In genomic region chr19:5049561-5049960, GRCh38 we compare ENCODE assay signal across 15 cellular contexts.
"Had no signal": no experiment of that assay in that cellular context is flagged by ENCODE, and none has a peak within 500 bp of the region (broad histone marks: within the 10 kb centered on the region; RNA-seq: fewer than 3 reads in every experiment).

No MANE protein-coding gene starts in this region.

- H3K9me3 ChIP-seq: lower lobe of right lung, psoas muscle, right lobe of liver had no signal

- H3K27ac Mint-ChIP-seq: activated CD8-positive, alpha-beta memory T cell treated with anti-CD3 and anti-CD28 coated beads, Interleukin-2, amount 10 ng/mL, durations not matched to agents 7 days and 5 days; activated naive CD8-positive, alpha-beta T cell; activated T-cell treated with anti-CD3 and anti-CD28 coated beads, Interleukin-2, amount 50 U/mL, for 24 hours had no signal

- H3K4me3 ChIP-seq: lower lobe of right lung, psoas muscle, right lobe of liver had no signal

- H3K27ac ChIP-seq: lower lobe of right lung, psoas muscle, right lobe of liver had no signal

- ATAC-seq: activated CD8-positive, alpha-beta memory T cell treated with anti-CD3 and anti-CD28 coated beads, Interleukin-2, amount 10 ng/mL, durations not matched to agents 7 days and 5 days; stimulated activated naive CD8-positive, alpha-beta T cell treated with anti-CD3 and anti-CD28 coated beads, Interleukin-15, amount 100 ng/mL, for 72 hours had no signal

- DNase-seq: activated CD4-positive, alpha-beta T cell treated with anti-CD3 and anti-CD28 coated beads, Interleukin-2, amount 50 U/mL, for 4 hours; activated CD4-positive, CD25-positive, alpha-beta regulatory T cell treated with anti-CD3 and anti-CD28 coated beads, Interleukin-2, amount 50 U/mL, for 72 hours; activated CD8-positive, alpha-beta memory T cell treated with anti-CD3 and anti-CD28 coated beads, Interleukin-2, amount 10 ng/mL, durations not matched to agents 7 days and 5 days; activated effector memory CD4-positive, alpha-beta T cell treated with anti-CD3 and anti-CD28 coated beads, Interleukin-2, amount 50 U/mL, for 16 hours; activated T-cell treated with anti-CD3 and anti-CD28 coated beads, Interleukin-2, amount 50 U/mL, for 24 hours; aorta; effector memory CD4-positive, alpha-beta T cell; hippocampal formation; lower lobe of right lung; naive B cell; right lobe of liver; stimulated activated CD4-positive, alpha-beta T cell treated with anti-CD3 and anti-CD28 coated beads, Interleukin-2, amount 100 ng/mL, for 48 hours; stimulated activated naive CD8-positive, alpha-beta T cell treated with anti-CD3 and anti-CD28 coated beads, Interleukin-15, amount 100 ng/mL, for 72 hours had no signal

- H3K27me3 Mint-ChIP-seq: activated CD8-positive, alpha-beta memory T cell treated with anti-CD3 and anti-CD28 coated beads, Interleukin-2, amount 10 ng/mL, durations not matched to agents 7 days and 5 days; activated naive CD8-positive, alpha-beta T cell; activated T-cell treated with anti-CD3 and anti-CD28 coated beads, Interleukin-2, amount 50 U/mL, for 24 hours; naive B cell; stimulated activated naive CD8-positive, alpha-beta T cell treated with anti-CD3 and anti-CD28 coated beads, Interleukin-15, amount 100 ng/mL, for 72 hours had no signal

- H3K27me3 ChIP-seq: right lobe of liver had no signal

- H3K4me1 Mint-ChIP-seq: activated CD8-positive, alpha-beta memory T cell treated with anti-CD3 and anti-CD28 coated beads, Interleukin-2, amount 10 ng/mL, durations not matched to agents 7 days and 5 days had no signal

- H3K4me3 Mint-ChIP-seq: activated CD8-positive, alpha-beta memory T cell treated with anti-CD3 and anti-CD28 coated beads, Interleukin-2, amount 10 ng/mL, durations not matched to agents 7 days and 5 days; activated naive CD8-positive, alpha-beta T cell; activated T-cell treated with anti-CD3 and anti-CD28 coated beads, Interleukin-2, amount 50 U/mL, for 24 hours; stimulated activated naive CD8-positive, alpha-beta T cell treated with anti-CD3 and anti-CD28 coated beads, Interleukin-15, amount 100 ng/mL, for 72 hours had no signal

- H3K36me3 Mint-ChIP-seq: activated naive CD8-positive, alpha-beta T cell had no signal

- H3K9me3 Mint-ChIP-seq: activated T-cell treated with anti-CD3 and anti-CD28 coated beads, Interleukin-2, amount 50 U/mL, for 24 hours; naive B cell; stimulated activated naive CD8-positive, alpha-beta T cell treated with anti-CD3 and anti-CD28 coated beads, Interleukin-15, amount 100 ng/mL, for 72 hours had no signal
